ENCODE assay signal across 1 cellular context in the genomic region with DNA sequence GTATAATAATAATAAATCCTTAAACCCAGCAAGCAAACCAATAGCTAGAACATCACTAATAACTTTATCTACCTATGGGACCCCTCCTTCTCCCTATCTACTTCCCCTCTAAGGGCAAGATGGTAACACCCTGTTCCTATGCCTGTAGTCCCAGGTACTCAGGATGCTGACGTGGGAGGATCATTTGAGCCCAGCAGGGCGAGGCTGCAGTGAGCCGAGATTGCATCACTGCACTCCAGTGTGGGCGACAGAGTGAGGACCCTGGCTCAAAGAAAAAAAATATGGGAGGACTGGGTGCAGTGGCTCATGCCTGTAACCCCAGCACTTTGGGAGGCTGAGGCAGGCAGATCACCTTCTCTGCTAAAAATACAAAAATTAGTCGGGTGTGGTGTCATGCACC.
TF ChIP-seq lines count a peak whose summit lies in the region.

No MANE protein-coding gene starts in this region.

TF ChIP-seq in GM23338, 12 proteins besides CTCF, POLR2A, EP300 and RAD21 (continued from another document):
- TF ChIP-seq ZNF462 (CRISPR knock-in tag; IDR thresholded peaks at IDR 0.05) = no peak
- no peak for TF ChIP-seq STAT1 (IDR thresholded peaks at IDR 0.05; ENCODE audit: unreplicated experiment)
- TF ChIP-seq EZH2 (IDR thresholded peaks at IDR 0.05; ENCODE audit: low read depth, unreplicated experiment) = no peak
- TF ChIP-seq, protein P1, sequence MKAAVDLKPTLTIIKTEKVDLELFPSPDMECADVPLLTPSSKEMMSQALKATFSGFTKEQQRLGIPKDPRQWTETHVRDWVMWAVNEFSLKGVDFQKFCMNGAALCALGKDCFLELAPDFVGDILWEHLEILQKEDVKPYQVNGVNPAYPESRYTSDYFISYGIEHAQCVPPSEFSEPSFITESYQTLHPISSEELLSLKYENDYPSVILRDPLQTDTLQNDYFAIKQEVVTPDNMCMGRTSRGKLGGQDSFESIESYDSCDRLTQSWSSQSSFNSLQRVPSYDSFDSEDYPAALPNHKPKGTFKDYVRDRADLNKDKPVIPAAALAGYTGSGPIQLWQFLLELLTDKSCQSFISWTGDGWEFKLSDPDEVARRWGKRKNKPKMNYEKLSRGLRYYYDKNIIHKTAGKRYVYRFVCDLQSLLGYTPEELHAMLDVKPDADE (IDR thresholded peaks at IDR 0.05) = no peak
